Comparison of ENCODE assay signal across 19 cellular contexts in the genomic region with DNA sequence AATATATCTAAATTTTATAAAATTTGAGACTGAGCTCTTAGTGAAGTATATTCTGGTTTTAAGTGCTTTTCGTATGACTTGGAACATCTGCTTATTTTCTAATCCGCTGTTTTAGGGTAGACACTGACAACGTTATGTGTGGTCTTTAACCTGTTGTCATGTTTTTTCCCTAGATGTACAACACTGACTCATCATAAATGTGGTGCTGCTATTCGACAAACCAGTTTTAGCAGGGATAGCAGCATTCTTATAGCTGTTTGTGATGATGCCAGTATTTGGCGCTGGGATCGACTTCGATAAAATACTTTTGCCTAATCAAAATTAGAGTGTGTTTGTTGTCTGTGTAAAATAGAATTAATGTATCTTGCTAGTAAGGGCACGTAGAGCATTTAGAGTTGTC. TPM values are rescaled to one million over a fixed set of nuclear protein-coding genes. Genes with fewer than 3 reads are reported as not detected.
A peak's percentile ranks its signal among the peaks of the same experiment; 100 is the strongest.
DNase-seq lines count a peak whose midpoint lies in the region; ATAC-seq, FAIRE-seq and TF ChIP-seq lines count a peak whose summit lies in the region.
"Had no signal": no experiment of that assay in that cellular context is flagged by ENCODE, and none has a peak within 500 bp of the region (broad histone marks: within the 10 kb centered on the region; RNA-seq: fewer than 3 reads in every experiment).

No MANE protein-coding gene starts in this region.

- peak overlapping the region; percentile 45 for H3K27ac ChIP-seq in H9 (ENCODE audit: insufficient read length, low read depth, low read length)
- no peak overlapping the region for H3K27ac ChIP-seq in K562 (ENCODE audit: extremely low read depth, low read depth, low read length)
- H3K27ac ChIP-seq: A549, C4-2B had no signal

- intact Hi-C loops in K562 (cut with micrococcal nuclease): no loop called here

- no peak for TF ChIP-seq RAD21 in K562 (CRISPR knock-in tag; conservative IDR thresholded peaks at IDR 0.05 in 1 of 2, IDR thresholded peaks at IDR 0.05 in 1 of 2)

- no peak overlapping the region for H4K5ac ChIP-seq in H9 (ENCODE audit: insufficient read length, low read depth, low read length)

- H3T11ph ChIP-seq in H9 (ENCODE audit: low read length): no peak overlapping the region

- peaks cover 3% of the 10 kb centered on the region for H3K79me1 ChIP-seq in H9 (ENCODE audit: insufficient read depth, low read depth, low read length, poor library complexity, severe bottlenecking)

- no peak overlapping the region for H3K9ac ChIP-seq in H9 (ENCODE audit: extremely low read depth, insufficient read length, low read length)
- H3K9ac ChIP-seq in K562 (ENCODE audit: insufficient read depth in 1 of 2, low read depth in 2 of 2, low read length in 2 of 2): no peak overlapping the region

- H3K4me2 ChIP-seq in H9 (ENCODE audit: insufficient read depth, insufficient read length, low read length) (no peak overlapping the region), K562 (ENCODE audit: insufficient read depth, low read length) (no peak overlapping the region)
- H3K4me2 ChIP-seq: A549 had no signal

- H3K23ac ChIP-seq in H9 (ENCODE audit: insufficient read length, low read depth, low read length): no peak overlapping the region

- TF ChIP-seq POLR2A in H54 (IDR thresholded peaks at IDR 0.05; ENCODE audit: low read depth, low read length): no peak
- no peak for TF ChIP-seq POLR2A in K562 (conservative IDR thresholded peaks at IDR 0.05)

- WGBS in H9 (ENCODE audit: extremely low coverage, insufficient read length, low lambda C conversion rate): no CpG with 5 or more reads among the region's 8 CpGs
- 94% methylated on average over 8 of the region's 8 CpGs for WGBS in K562 (ENCODE audit: insufficient coverage, low coverage, missing lambda C conversion rate)

- no peak overlapping the region for H3K4me3 Mint-ChIP-seq in H9
- H3K4me3 Mint-ChIP-seq: CD4-positive, alpha-beta memory T cell had no signal

- no peaks in the 10 kb centered on the region for H4K20me1 ChIP-seq in H9 (ENCODE audit: control insufficient read depth, insufficient read depth, insufficient read length)
- H4K20me1 ChIP-seq in K562 (replicated peaks; ENCODE audit: control insufficient read depth, insufficient read depth, low read length): no peaks in the 10 kb centered on the region

- POLR2A ChIA-PET in K562 (lab: Yijun Ruan, JAX): interaction anchor here (1.3 to 1.5 kb wide), 2 partner anchors 14 to 15 kb away, joined by 4 to 6 read pairs; no protein-coding TSS in a partner anchor

- no peak overlapping the region for H4K8ac ChIP-seq in H9 (replicated peaks; ENCODE audit: insufficient read length, low read depth, low read length)

- no peak overlapping the region for H2BK15ac ChIP-seq in H9 (ENCODE audit: low read depth, low read length)

- H2BK12ac ChIP-seq in H9 (ENCODE audit: insufficient read length, low read depth, low read length): no peak overlapping the region

- H3K56ac ChIP-seq in H9 (ENCODE audit: insufficient read length, low read depth, low read length): no peak overlapping the region

- H3K18ac ChIP-seq in H9 (ENCODE audit: insufficient read length, low read depth, low read length): no peak overlapping the region

- no TSS peak for BruUV-seq in K562 (replicated peaks; lab: Mats Ljungman, UMichigan)

- H2BK20ac ChIP-seq in H9 (ENCODE audit: low read depth, low read length, poor library complexity, severe bottlenecking): no peak overlapping the region

- H3K23me2 ChIP-seq in H9 (ENCODE audit: insufficient read length, low read depth, low read length, poor library complexity, severe bottlenecking): no peaks in the 10 kb centered on the region

- CTCF ChIA-PET in K562 (lab: Yijun Ruan, JAX; ENCODE audit: low intra/inter-chr PET ratio): no interaction called here

- H3K9me3 ChIP-seq in H9 (ENCODE audit: control insufficient read depth, low read depth, low read length) (no peaks in the 10 kb centered on the region), K562 (replicated peaks; ENCODE audit: control insufficient read depth, insufficient read depth, low read depth, low read length) (no peaks in the 10 kb centered on the region)
- H3K9me3 ChIP-seq: A549, BE2C had no signal

- no peak overlapping the region for H2BK120ac ChIP-seq in H9 (ENCODE audit: low read depth, low read length, poor library complexity, severe bottlenecking)

- H3K79me2 ChIP-seq in H9 (ENCODE audit: insufficient read depth, low read length): no peaks in the 10 kb centered on the region; the same call in 1 of the 2 replicates
- H3K79me2 ChIP-seq in K562 (ENCODE audit: control insufficient read depth, insufficient read depth, low read length): peaks cover 24% of the 10 kb centered on the region

- no peaks in the 10 kb centered on the region for H3K9me1 ChIP-seq in K562 (ENCODE audit: control insufficient read depth, insufficient read depth, low read length)

- H3K4me1 ChIP-seq in H9 (ENCODE audit: insufficient read depth, low read length) (no peaks in the 10 kb centered on the region), K562 (replicated peaks in 1 of 2; ENCODE audit: control insufficient read depth in 2 of 2, insufficient read depth in 2 of 2, low read length in 2 of 2) (no peaks in the 10 kb centered on the region)
- H3K4me1 ChIP-seq: A549, BE2C had no signal

- no peak for TF ChIP-seq CTCF in H9 (conservative IDR thresholded peaks at IDR 0.05)
- TF ChIP-seq CTCF in K562 (IDR thresholded peaks at IDR 0.05 in 2 of 3, conservative IDR thresholded peaks at IDR 0.05 in 1 of 3; ENCODE audit: insufficient read depth in 2 of 3, low read depth in 1 of 3, low read length in 3 of 3): no peak

- no peak for TF ChIP-seq EP300 in K562 (IDR thresholded peaks at IDR 0.05; ENCODE audit: low read length)

- H3K4ac ChIP-seq in H9 (ENCODE audit: low read depth, low read length): no peak overlapping the region

- H3K4me1 Mint-ChIP-seq in H9: peaks cover 10 to 11% of the 10 kb centered on the region in 2 experiments

- no peak overlapping the region for H4K91ac ChIP-seq in H9 (ENCODE audit: insufficient read length, low read depth, low read length)

- H3K9me3 Mint-ChIP-seq in H9: no peaks in the 10 kb centered on the region
- H3K9me3 Mint-ChIP-seq: CD4-positive, alpha-beta memory T cell had no signal

- H2AFZ ChIP-seq in H9 (ENCODE audit: low read length): no peak overlapping the region
- no peak overlapping the region for H2AFZ ChIP-seq in K562 (ENCODE audit: low read depth, low read length)

- in situ Hi-C loops in K562 (cut with MboI): no loop called here

- no peak overlapping the region for H3K4me3 ChIP-seq in K562
- H3K4me3 ChIP-seq: A549 had no signal

- ATAC-seq in K562 (no peak), GM18520 (IDR thresholded peaks at IDR 0.05; ENCODE audit: unreplicated experiment) (no peak), HG03095 (IDR thresholded peaks at IDR 0.05; ENCODE audit: unreplicated experiment) (no peak)
- ATAC-seq: A549 had no signal

- peaks cover 12 to 33% (median 27%) of the 10 kb centered on the region in 3 experiments; a peak in 5 of 7 replicates for H3K36me3 Mint-ChIP-seq in H9 (ENCODE audit: insufficient read depth in 1 of 3, low read depth in 3 of 3)

- H3K36me3 ChIP-seq in K562 (ENCODE audit: control insufficient read depth, insufficient read depth, low read length): peaks cover 65% of the 10 kb centered on the region

- no peak overlapping the region for H3K14ac ChIP-seq in H9 (ENCODE audit: insufficient read depth, low read length)

- H2BK5ac ChIP-seq in H9 (ENCODE audit: insufficient read length, low read length): no peak overlapping the region

- FAIRE-seq in H54 (lab: Jason Lieb, UNC): peak; percentile 75
- FAIRE-seq in K562 (lab: Jason Lieb, UNC): no peak
- FAIRE-seq: A549, D721Med, GM12892 had no signal

- no peak for DNase-seq in H54 (ENCODE audit: insufficient read length, low spot score)
- DNase-seq in H9: no peak
- DNase-seq in K562 (ENCODE audit: extremely low read depth in 1 of 4, low spot score in 3 of 4): no peak
- DNase-seq in iris pigment epithelial cell (ENCODE audit: low read depth): peak; percentile 55
- no peak for DNase-seq in GM19240 (ENCODE audit: insufficient read length, low spot score)
- DNase-seq in activated effector memory CD4-positive, alpha-beta T cell treated with Interleukin-2 at 50 U/mL for 16 hours: no peak
- DNase-seq: BE2C; CD4-positive, alpha-beta memory T cell; COR-L47; DMS153; DND-41; GDM1; H7 had no signal

- H3K27ac Mint-ChIP-seq in H9: no peak overlapping the region

- H3K27me3 ChIP-seq in H9 (ENCODE audit: insufficient read depth, low read length) (no peaks in the 10 kb centered on the region), K562 (ENCODE audit: control insufficient read depth in 2 of 2, insufficient read depth in 2 of 2, low read length in 2 of 2) (no peaks in the 10 kb centered on the region)
- H3K27me3 ChIP-seq: BE2C had no signal

- H3K27me3 Mint-ChIP-seq in H9 (ENCODE audit: low read depth): no peaks in the 10 kb centered on the region
- H3K27me3 Mint-ChIP-seq: CD4-positive, alpha-beta memory T cell had no signal

- H2AK5ac ChIP-seq in H9 (ENCODE audit: insufficient read length, low read length): no peak overlapping the region

RNA-seq across cellular contexts. Expression of a gene that starts 23.8 kb away (rescaled TPM):
- total RNA-seq in H9 (2021) (54.1 and 55.2 TPM in 2 replicates), K562 (2014; rRNA removed) (33.2 and 41.6 TPM in 2 replicates), K562 (2014; rRNA removed; fragmentation: Illumina TruSeq; extraction: Trizol) (56.9 and 62.7 TPM in 2 replicates), K562 (2015; rRNA removed; fragmentation: Illumina TruSeq; extraction: Trizol) (50.6 and 58.5 TPM in 2 replicates), K562 (2021) (44.5 and 50.3 TPM in 2 replicates)
- 35.6 and 59.4 TPM in 2 replicates for total RNA-seq in K562 (2011; cell fraction: chromatin; rRNA removed; ENCODE audit: low replicate concordance)
- total RNA-seq in K562 (2011; cell fraction: nucleolus; rRNA removed): 24.7 and 28.0 TPM in 2 replicates
- total RNA-seq in K562 (2011; cell fraction: nucleoplasm; rRNA removed): 38.5 and 43.4 TPM in 2 replicates
- polyA plus RNA-seq in K562 (2011; rRNA removed) (151 and 179 TPM in 2 replicates), K562 (2014; fragmentation: Illumina TruSeq; extraction: Trizol) (54.2 and 55.5 TPM in 2 replicates), K562 (2014; fragmentation: Nextera tagmentation; extraction: Ambion mirVana) (100 to 1,000 TPM; 183 to 196 TPM), K562 (2014; rRNA removed) (55.0 and 66.1 TPM in 2 replicates)
- 66.9 and 70.7 TPM in 2 replicates for polyA plus RNA-seq in K562 (2011; cell fraction: cytosol; rRNA removed)
- polyA plus RNA-seq in K562 (2011; cell fraction: nucleus; rRNA removed): 126 and 221 TPM in 2 replicates
- 55.3 and 62.5 TPM in 2 replicates for polyA plus RNA-seq in K562 (2012)
- 58.4 and 60.5 TPM in 2 replicates for polyA minus RNA-seq in K562 (2011; rRNA and poly(A)+ RNA removed)
- polyA minus RNA-seq in K562 (2011; cell fraction: cytosol; rRNA and poly(A)+ RNA removed): 18.7 and 21.0 TPM in 2 replicates
- polyA minus RNA-seq in K562 (2011; cell fraction: nucleus; rRNA and poly(A)+ RNA removed): 15.2 and 25.2 TPM in 2 replicates

RNA-seq across cellular contexts. Expression of a gene that starts 33.7 kb away (rescaled TPM):
- 31.7 and 34.1 TPM in 2 replicates for total RNA-seq in H9 (2021)
- 50.8 and 171 TPM in 2 replicates for total RNA-seq in K562 (2011; cell fraction: chromatin; rRNA removed; ENCODE audit: low replicate concordance)
- total RNA-seq in K562 (2011; cell fraction: nucleolus; rRNA removed): 21.7 and 26.6 TPM in 2 replicates
- total RNA-seq in K562 (2011; cell fraction: nucleoplasm; rRNA removed): 72.6 and 106 TPM in 2 replicates
- 33.0 and 34.4 TPM in 2 replicates for total RNA-seq in K562 (2014; rRNA removed)
- 57.1 and 62.6 TPM in 2 replicates for total RNA-seq in K562 (2014; rRNA removed; fragmentation: Illumina TruSeq; extraction: Trizol)
- 51.5 and 55.1 TPM in 2 replicates for total RNA-seq in K562 (2015; rRNA removed; fragmentation: Illumina TruSeq; extraction: Trizol)
- 47.4 and 47.8 TPM in 2 replicates for total RNA-seq in K562 (2021)
- 61.6 and 99.5 TPM in 2 replicates for polyA plus RNA-seq in K562 (2011; rRNA removed)
- 16.1 and 24.9 TPM in 2 replicates for polyA plus RNA-seq in K562 (2011; cell fraction: cytosol; rRNA removed)
- 39.1 and 51.7 TPM in 2 replicates for polyA plus RNA-seq in K562 (2011; cell fraction: nucleus; rRNA removed)
- polyA plus RNA-seq in K562 (2012): 32.5 and 74.9 TPM in 2 replicates
- polyA plus RNA-seq in K562 (2014; fragmentation: Illumina TruSeq; extraction: Trizol): 41.9 and 43.1 TPM in 2 replicates
- 100 to 1,000 TPM; 108 to 110 TPM for polyA plus RNA-seq in K562 (2014; fragmentation: Nextera tagmentation; extraction: Ambion mirVana)
- polyA plus RNA-seq in K562 (2014; rRNA removed): 47.3 and 48.0 TPM in 2 replicates
- polyA minus RNA-seq in K562 (2011; rRNA and poly(A)+ RNA removed): 67.8 and 85.7 TPM in 2 replicates
- 20.5 and 31.8 TPM in 2 replicates for polyA minus RNA-seq in K562 (2011; cell fraction: cytosol; rRNA and poly(A)+ RNA removed)
- 45.6 and 53.3 TPM in 2 replicates for polyA minus RNA-seq in K562 (2011; cell fraction: nucleus; rRNA and poly(A)+ RNA removed)
